Comparison of ENCODE assay signal across 16 cellular contexts in genomic region chr16:50252082-50252611, GRCh38. TPM values are rescaled to one million over a fixed set of nuclear protein-coding genes. Genes with fewer than 3 reads are reported as not detected.
DNase-seq lines count a peak whose midpoint lies in the region; ATAC-seq and TF ChIP-seq lines count a peak whose summit lies in the region.
"Had no signal": no experiment of that assay in that cellular context is flagged by ENCODE, and none has a peak within 500 bp of the region (broad histone marks: within the 10 kb centered on the region; RNA-seq: fewer than 3 reads in every experiment).

No MANE protein-coding gene starts in this region.

- no peak for ATAC-seq in left ventricle myocardium superior

- H3K23ac ChIP-seq in trophoblast cell (ENCODE audit: low read length): peak overlapping the region; percentile 18

- no CpG with 5 or more reads among the region's 9 CpGs for WGBS in trophoblast cell (ENCODE audit: extremely low coverage, insufficient coverage, insufficient read length)

- H3K9ac ChIP-seq in trophoblast cell (ENCODE audit: low read length): no peak overlapping the region
- H3K9ac ChIP-seq: parathyroid adenoma had no signal

- no peaks in the 10 kb centered on the region for H3K36me3 ChIP-seq in right atrium auricular region
- no peaks in the 10 kb centered on the region for H3K36me3 ChIP-seq in trophoblast cell (ENCODE audit: control insufficient read depth in 1 of 2, insufficient read depth in 2 of 2, low read length in 2 of 2)

- intact Hi-C loops in left ventricle myocardium superior (cut with micrococcal nuclease): no loop called here

- H2BK120ac ChIP-seq in trophoblast cell (ENCODE audit: insufficient read depth, low read length, poor library complexity): no peak overlapping the region

- no peak overlapping the region for H3K4ac ChIP-seq in trophoblast cell (ENCODE audit: low read depth, low read length)

- no peak overlapping the region for H4K8ac ChIP-seq in trophoblast cell (ENCODE audit: low read depth, low read length)

- no peak overlapping the region for H2AFZ ChIP-seq in trophoblast cell (ENCODE audit: insufficient read depth, low read length, poor library complexity)
- H2AFZ ChIP-seq: parathyroid adenoma had no signal

- no peak overlapping the region for H2AK5ac ChIP-seq in trophoblast cell (ENCODE audit: low read length)

- no peak overlapping the region for H3K14ac ChIP-seq in trophoblast cell (ENCODE audit: low read length)

- no peak overlapping the region for H3K27ac ChIP-seq in right atrium auricular region
- no peak overlapping the region for H3K27ac ChIP-seq in trophoblast cell (ENCODE audit: low read depth, low read length)
- H3K27ac ChIP-seq: foreskin keratinocyte, parathyroid adenoma had no signal

- H3K4me1 ChIP-seq in right atrium auricular region: no peaks in the 10 kb centered on the region
- peaks cover 5 to 17% of the 10 kb centered on the region in 2 experiments for H3K4me1 ChIP-seq in trophoblast cell (ENCODE audit: control insufficient read depth in 1 of 2, insufficient read depth in 2 of 2, low read length in 2 of 2)
- H3K4me1 ChIP-seq: foreskin keratinocyte, parathyroid adenoma had no signal

- H3K4me3 ChIP-seq in right atrium auricular region (no peak overlapping the region), trophoblast cell (ENCODE audit: low read depth, low read length) (no peak overlapping the region)

- no peaks in the 10 kb centered on the region for H3K27me3 ChIP-seq in right atrium auricular region
- no peaks in the 10 kb centered on the region for H3K27me3 ChIP-seq in trophoblast cell (ENCODE audit: insufficient read depth, low read length)
- H3K27me3 ChIP-seq: foreskin keratinocyte had no signal

- no peak overlapping the region for H2BK12ac ChIP-seq in trophoblast cell (ENCODE audit: low read length)

- H3K4me2 ChIP-seq in trophoblast cell (ENCODE audit: low read length): no peak overlapping the region

- no peak overlapping the region for H4K12ac ChIP-seq in trophoblast cell (ENCODE audit: low read depth, low read length)

- no peak overlapping the region for H4K91ac ChIP-seq in trophoblast cell (ENCODE audit: low read depth, low read length)

- no peak overlapping the region for H2BK5ac ChIP-seq in trophoblast cell (ENCODE audit: low read depth, low read length, poor library complexity)

- no peaks in the 10 kb centered on the region for H3K9me3 ChIP-seq in right atrium auricular region
- H3K9me3 ChIP-seq in trophoblast cell (ENCODE audit: insufficient read depth, low read depth, low read length): no peaks in the 10 kb centered on the region

- peak; percentile 57 for DNase-seq in right atrium auricular region (ENCODE audit: low spot score)
- no peak for DNase-seq in left ventricle myocardium superior
- DNase-seq in globus pallidus (ENCODE audit: low spot score): peak; percentile 68
- no peak for DNase-seq in trophoblast cell
- DNase-seq in NCI-H2107 treated with DMSO at 0.1 percent for 48 hours (lab: John Stamatoyannopoulos, UW; ENCODE audit: unreplicated experiment): no peak
- DNase-seq in NCI-H1436 (lab: John Stamatoyannopoulos, UW): no peak
- no peak for DNase-seq in NCI-H2081 treated with DMSO at 0.1 percent for 48 hours (lab: John Stamatoyannopoulos, UW)
- DNase-seq in NCI-H1930 (lab: John Stamatoyannopoulos, UW): no peak
- DNase-seq: activated CD4-positive, alpha-beta T cell treated with anti-CD3 and anti-CD28 coated beads, Interleukin-2, amount 10 ng/mL, durations not matched to agents 24 days and 14 days; CD4-positive, alpha-beta T cell; DMS79 treated with DMSO at 0.1 percent for 48 hours; foreskin keratinocyte; NCI-H1694; NCI-H446 treated with DMSO at 0.1 percent for 48 hours; NK-92 treated with Interleukin-12 subunit alpha and Interleukin-12 subunit beta, amount 100 ng/mL, for 24 hours had no signal

- no peak overlapping the region for H3K18ac ChIP-seq in trophoblast cell (ENCODE audit: low read length)

- no peaks in the 10 kb centered on the region for H3K79me2 ChIP-seq in trophoblast cell (ENCODE audit: control insufficient read depth, insufficient read depth, low read length, poor library complexity)
- H3K79me2 ChIP-seq: parathyroid adenoma had no signal

- no peak for TF ChIP-seq CTCF in right atrium auricular region (IDR thresholded peaks at IDR 0.05)

- H3K79me1 ChIP-seq in trophoblast cell (ENCODE audit: low read length): peaks cover 2% of the 10 kb centered on the region

RNA-seq across cellular contexts. Expression of gene ADCY7, which starts 14.2 kb away (rescaled TPM):
- total RNA-seq in right atrium auricular region: 10 to 100 TPM in 1 of 2 donors, 1 to 10 TPM in 1; 8.5 to 17.1 TPM
- total RNA-seq in left ventricle myocardium superior: 8.3 TPM
- polyA plus RNA-seq in trophoblast cell (2013): 5.7 and 6.0 TPM in 2 replicates

Comparison
In these comparisons a context has a peak if more than half of its experiments do, and no peak if none do; other contexts are left out.
1. DNase-seq: peak in right atrium auricular region (single experiment) and globus pallidus (single experiment); none in left ventricle myocardium superior (single experiment), trophoblast cell (0 of 2), NCI-H2107 treated with DMSO at 0.1 percent for 48 hours (single experiment), NCI-H1436 (single experiment), NCI-H2081 treated with DMSO at 0.1 percent for 48 hours (single experiment) and NCI-H1930 (0 of 2).